8 cellular contexts compared by ENCODE assay signal in genomic region chr19:41998246-41999020, GRCh38. TPM values are rescaled to one million over a fixed set of nuclear protein-coding genes. Genes with fewer than 3 reads are reported as not detected.
A peak's percentile ranks its signal among the peaks of the same experiment; 100 is the strongest.
DNase-seq lines count a peak whose midpoint lies in the region; ATAC-seq and TF ChIP-seq lines count a peak whose summit lies in the region.

No MANE protein-coding gene starts in this region.

- no peaks in the 10 kb centered on the region for H3K9me3 ChIP-seq in left ventricle myocardium inferior (replicated peaks)

- peak; percentile 79 for DNase-seq in activated CD4-positive, alpha-beta T cell treated with anti-CD3 and anti-CD28 coated beads for 36 hours
- no peak for DNase-seq in activated CD4-positive, alpha-beta T cell treated with anti-CD3 and anti-CD28 coated beads for 1 hour
- DNase-seq in NCI-H2171 (lab: John Stamatoyannopoulos, UW) (peak; percentile 86), left ventricle myocardium inferior (peak; percentile 38), hippocampal formation (lab: John Stamatoyannopoulos, UW) (no peak)
- DNase-seq in activated T-helper 1 cell treated with anti-CD3 and anti-CD28 coated beads, Interleukin-12 subunit alpha, Interleukin-12 subunit beta, Interleukin-2, Interleukin-4 antibody, amounts not matched to agents 30 ng/mL and 10 ng/mL and 1 ng/mL, durations not matched to agents 14 hours and 24 hours and 36 hours (ENCODE audit: low spot score): peak; percentile 13
- DNase-seq in stimulated activated CD4-positive, alpha-beta T cell treated with anti-CD3 and anti-CD28 coated beads, Interleukin-4, amount 100 ng/mL, for 1 hour: peak; percentile 44

- peaks cover 89% of the 10 kb centered on the region for H3K27me3 ChIP-seq in left ventricle myocardium inferior (ENCODE audit: low read depth)

- H3K27ac Mint-ChIP-seq in activated CD4-positive, alpha-beta T cell treated with anti-CD3 and anti-CD28 coated beads for 36 hours: no peak overlapping the region
- no peak overlapping the region for H3K27ac Mint-ChIP-seq in activated T-helper 1 cell treated with anti-CD3 and anti-CD28 coated beads, Interleukin-12 subunit alpha, Interleukin-12 subunit beta, Interleukin-2, Interleukin-4 antibody, amounts not matched to agents 30 ng/mL and 10 ng/mL and 1 ng/mL, durations not matched to agents 14 hours and 24 hours and 36 hours

- H3K4me3 Mint-ChIP-seq in activated CD4-positive, alpha-beta T cell treated with anti-CD3 and anti-CD28 coated beads for 36 hours: no peak overlapping the region
- H3K4me3 Mint-ChIP-seq in activated T-helper 1 cell treated with anti-CD3 and anti-CD28 coated beads, Interleukin-12 subunit alpha, Interleukin-12 subunit beta, Interleukin-2, Interleukin-4 antibody, amounts not matched to agents 30 ng/mL and 10 ng/mL and 1 ng/mL, durations not matched to agents 14 hours and 24 hours and 36 hours: no peak overlapping the region

- peaks cover 33% of the 10 kb centered on the region for H3K4me1 ChIP-seq in left ventricle myocardium inferior

- CTCF ChIA-PET in activated CD4-positive, alpha-beta T cell treated with anti-CD3 and anti-CD28 coated beads for 36 hours (lab: Charles Lee): interaction anchor here (0.7 kb wide), 1 partner anchor 9 kb away, joined by 3 read pairs; no protein-coding TSS in a partner anchor

- H3K36me3 Mint-ChIP-seq in activated CD4-positive, alpha-beta T cell treated with anti-CD3 and anti-CD28 coated beads for 36 hours (ENCODE audit: low read depth): no peaks in the 10 kb centered on the region
- peaks cover 3% of the 10 kb centered on the region for H3K36me3 Mint-ChIP-seq in activated T-helper 1 cell treated with anti-CD3 and anti-CD28 coated beads, Interleukin-12 subunit alpha, Interleukin-12 subunit beta, Interleukin-2, Interleukin-4 antibody, amounts not matched to agents 30 ng/mL and 10 ng/mL and 1 ng/mL, durations not matched to agents 14 hours and 24 hours and 36 hours (ENCODE audit: low read depth)

- POLR2A ChIA-PET in activated CD4-positive, alpha-beta T cell treated with anti-CD3 and anti-CD28 coated beads for 36 hours (lab: Charles Lee): no interaction called here

- H3K4me3 ChIP-seq in left ventricle myocardium inferior: peak overlapping the region; percentile 45

- ATAC-seq in activated CD4-positive, alpha-beta T cell treated with anti-CD3 and anti-CD28 coated beads for 36 hours: no peak
- ATAC-seq in HG02610 (IDR thresholded peaks at IDR 0.05; ENCODE audit: unreplicated experiment): no peak

- H3K9me3 Mint-ChIP-seq in activated CD4-positive, alpha-beta T cell treated with anti-CD3 and anti-CD28 coated beads for 36 hours (ENCODE audit: low read depth): no peaks in the 10 kb centered on the region
- H3K9me3 Mint-ChIP-seq in activated T-helper 1 cell treated with anti-CD3 and anti-CD28 coated beads, Interleukin-12 subunit alpha, Interleukin-12 subunit beta, Interleukin-2, Interleukin-4 antibody, amounts not matched to agents 30 ng/mL and 10 ng/mL and 1 ng/mL, durations not matched to agents 14 hours and 24 hours and 36 hours: no peaks in the 10 kb centered on the region

- H3K27ac ChIP-seq in left ventricle myocardium inferior (replicated peaks): no peak overlapping the region

- no peaks in the 10 kb centered on the region for H3K36me3 ChIP-seq in left ventricle myocardium inferior

- intact Hi-C loops in activated CD4-positive, alpha-beta T cell treated with anti-CD3 and anti-CD28 coated beads for 36 hours (cut with DNase I, micrococcal nuclease): loop anchor here (1.0 to 5.0 kb wide), 2 partner anchors 34 to 36 kb away; no protein-coding TSS in a partner anchor
- intact Hi-C loops in activated T-helper 1 cell treated with anti-CD3 and anti-CD28 coated beads, Interleukin-12 subunit alpha, Interleukin-12 subunit beta, Interleukin-2, Interleukin-4 antibody, amounts not matched to agents 30 ng/mL and 10 ng/mL and 1 ng/mL, durations not matched to agents 14 hours and 24 hours and 36 hours (cut with micrococcal nuclease): no loop called here
- intact Hi-C loops in left ventricle myocardium inferior (cut with micrococcal nuclease): no loop called here

- H3K4me1 Mint-ChIP-seq in activated CD4-positive, alpha-beta T cell treated with anti-CD3 and anti-CD28 coated beads for 36 hours: peaks cover 27% of the 10 kb centered on the region
- H3K4me1 Mint-ChIP-seq in activated T-helper 1 cell treated with anti-CD3 and anti-CD28 coated beads, Interleukin-12 subunit alpha, Interleukin-12 subunit beta, Interleukin-2, Interleukin-4 antibody, amounts not matched to agents 30 ng/mL and 10 ng/mL and 1 ng/mL, durations not matched to agents 14 hours and 24 hours and 36 hours (ENCODE audit: low read depth): peaks cover 26% of the 10 kb centered on the region

- peak; percentile 76 for TF ChIP-seq CTCF in left ventricle myocardium inferior (IDR thresholded peaks at IDR 0.05; ENCODE audit: borderline replicate concordance)

- H3K27me3 Mint-ChIP-seq in activated CD4-positive, alpha-beta T cell treated with anti-CD3 and anti-CD28 coated beads for 36 hours: peaks cover 64% of the 10 kb centered on the region
- H3K27me3 Mint-ChIP-seq in activated T-helper 1 cell treated with anti-CD3 and anti-CD28 coated beads, Interleukin-12 subunit alpha, Interleukin-12 subunit beta, Interleukin-2, Interleukin-4 antibody, amounts not matched to agents 30 ng/mL and 10 ng/mL and 1 ng/mL, durations not matched to agents 14 hours and 24 hours and 36 hours (ENCODE audit: insufficient read depth): peaks cover 53% of the 10 kb centered on the region

RNA-seq across cellular contexts. Expression of gene ATP1A3, which starts 4.4 kb away (rescaled TPM):
- 1 to 10 TPM; 1.8 TPM for total RNA-seq in activated CD4-positive, alpha-beta T cell treated with anti-CD3 and anti-CD28 coated beads for 36 hours
- 0.93 and 1.4 TPM in 2 replicates for total RNA-seq in activated T-helper 1 cell treated with anti-CD3 and anti-CD28 coated beads, Interleukin-12 subunit alpha, Interleukin-12 subunit beta, Interleukin-2, Interleukin-4 antibody, amounts not matched to agents 30 ng/mL and 10 ng/mL and 1 ng/mL, durations not matched to agents 14 hours and 24 hours and 36 hours
- 375 TPM for total RNA-seq in left ventricle myocardium inferior

RNA-seq across cellular contexts. Expression of gene RABAC1, which starts 39.3 kb away (rescaled TPM):
- 10 to 100 TPM; 35.3 to 49.7 TPM for total RNA-seq in activated CD4-positive, alpha-beta T cell treated with anti-CD3 and anti-CD28 coated beads for 36 hours
- 36.2 and 41.3 TPM in 2 replicates for total RNA-seq in activated T-helper 1 cell treated with anti-CD3 and anti-CD28 coated beads, Interleukin-12 subunit alpha, Interleukin-12 subunit beta, Interleukin-2, Interleukin-4 antibody, amounts not matched to agents 30 ng/mL and 10 ng/mL and 1 ng/mL, durations not matched to agents 14 hours and 24 hours and 36 hours
- total RNA-seq in left ventricle myocardium inferior: 56.7 TPM

Comparison
In these comparisons a context has a peak if more than half of its experiments do, and no peak if none do; other contexts are left out.
1. DNase-seq: peak in activated CD4-positive, alpha-beta T cell treated with anti-CD3 and anti-CD28 coated beads for 36 hours (single experiment), NCI-H2171 (single experiment), activated T-helper 1 cell treated with anti-CD3 and anti-CD28 coated beads, Interleukin-12 subunit alpha, Interleukin-12 subunit beta, Interleukin-2, Interleukin-4 antibody, amounts not matched to agents 30 ng/mL and 10 ng/mL and 1 ng/mL, durations not matched to agents 14 hours and 24 hours and 36 hours (single experiment), left ventricle myocardium inferior (single experiment) and stimulated activated CD4-positive, alpha-beta T cell treated with anti-CD3 and anti-CD28 coated beads, Interleukin-4, amount 100 ng/mL, for 1 hour (single experiment); none in activated CD4-positive, alpha-beta T cell treated with anti-CD3 and anti-CD28 coated beads for 1 hour (single experiment) and hippocampal formation (0 of 2).
2. RNA of gene ATP1A3, which starts 4.4 kb away (total RNA-seq): 375 TPM in left ventricle myocardium inferior (single experiment); 1.8 TPM in activated CD4-positive, alpha-beta T cell treated with anti-CD3 and anti-CD28 coated beads for 36 hours and 0.93 to 1.4 TPM in activated T-helper 1 cell treated with anti-CD3 and anti-CD28 coated beads, Interleukin-12 subunit alpha, Interleukin-12 subunit beta, Interleukin-2, Interleukin-4 antibody, amounts not matched to agents 30 ng/mL and 10 ng/mL and 1 ng/mL, durations not matched to agents 14 hours and 24 hours and 36 hours; every median in the first group is over 100 times any median in the second.
3. intact Hi-C loops: an anchor here in activated CD4-positive, alpha-beta T cell treated with anti-CD3 and anti-CD28 coated beads for 36 hours (1.0 to 5.0 kb wide); none called in activated T-helper 1 cell treated with anti-CD3 and anti-CD28 coated beads, Interleukin-12 subunit alpha, Interleukin-12 subunit beta, Interleukin-2, Interleukin-4 antibody, amounts not matched to agents 30 ng/mL and 10 ng/mL and 1 ng/mL, durations not matched to agents 14 hours and 24 hours and 36 hours and left ventricle myocardium inferior.